ENCODE assay signal across 17 cellular contexts in the genomic region with DNA sequence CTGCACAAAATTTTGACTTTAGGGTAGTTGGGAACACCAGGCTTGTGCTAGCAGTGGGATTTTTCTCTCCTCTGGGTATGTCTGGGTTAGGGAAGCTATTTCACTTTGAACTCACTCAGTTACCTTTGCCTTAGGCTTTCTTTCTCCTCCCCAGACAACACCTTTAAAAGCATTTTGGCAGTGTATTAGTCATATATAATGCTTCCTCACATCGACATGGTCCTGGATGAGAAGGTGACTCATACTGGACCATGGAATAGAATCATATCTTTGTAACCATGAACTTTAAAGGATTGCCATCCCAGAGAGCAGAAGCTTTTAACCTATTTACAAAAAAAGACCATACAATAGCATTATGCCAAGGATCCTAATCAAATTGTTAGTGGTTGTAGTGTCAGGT. TPM values are rescaled to one million over a fixed set of nuclear protein-coding genes. Genes with fewer than 3 reads are reported as not detected.
"Had no signal": no experiment of that assay in that cellular context is flagged by ENCODE, and none has a peak within 500 bp of the region (broad histone marks: within the 10 kb centered on the region; RNA-seq: fewer than 3 reads in every experiment).

No MANE protein-coding gene starts in this region.

- H3K27ac ChIP-seq: body of pancreas, colonic mucosa, left ventricle myocardium inferior, neural progenitor cell had no signal

- H3K9me3 ChIP-seq: body of pancreas, colonic mucosa, left ventricle myocardium inferior had no signal

- DNase-seq: activated CD8-positive, alpha-beta memory T cell treated with anti-CD3 and anti-CD28 coated beads for 24 hours; activated CD8-positive, alpha-beta memory T cell treated with anti-CD3 and anti-CD28 coated beads, Interleukin-2, amount 50 U/mL, for 4 hours; activated effector memory CD4-positive, alpha-beta T cell treated with anti-CD3 and anti-CD28 coated beads, Interleukin-2, amount 50 U/mL, for 16 hours; activated T-cell treated with anti-CD3 and anti-CD28 coated beads, Interleukin-2, amount 50 U/mL, for 48 hours; body of pancreas; colonic mucosa; effector memory CD8-positive, alpha-beta T cell; left ventricle myocardium inferior; naive thymus-derived CD8-positive, alpha-beta T cell; stimulated activated CD4-positive, alpha-beta T cell treated with anti-CD3 and anti-CD28 coated beads, Interleukin-4, amount 100 ng/mL, for 24 hours; stimulated activated naive CD4-positive, alpha-beta T cell treated with Interleukin-2 at 50 U/mL for 16 hours; T1000 had no signal

- ATAC-seq: body of pancreas; effector memory CD8-positive, alpha-beta T cell; naive thymus-derived CD8-positive, alpha-beta T cell; WTC11 had no signal

- H3K4me1 ChIP-seq: colonic mucosa, neural progenitor cell had no signal

- H3K4me3 ChIP-seq: body of pancreas, colonic mucosa, left ventricle myocardium inferior, neural progenitor cell had no signal

- H3K36me3 ChIP-seq: colonic mucosa, left ventricle myocardium inferior, neural progenitor cell had no signal

RNA-seq across cellular contexts. Expression of gene RYR3, which starts 2.7 kb away (rescaled TPM):
- total RNA-seq: endothelial cell of umbilical vein; glomerular endothelial cell; lung microvascular endothelial cell; naive thymus-derived CD8-positive, alpha-beta T cell had no signal
- polyA plus RNA-seq: endothelial cell of umbilical vein had no signal
